ENCODE assay signal across 23 cellular contexts in the genomic region with DNA sequence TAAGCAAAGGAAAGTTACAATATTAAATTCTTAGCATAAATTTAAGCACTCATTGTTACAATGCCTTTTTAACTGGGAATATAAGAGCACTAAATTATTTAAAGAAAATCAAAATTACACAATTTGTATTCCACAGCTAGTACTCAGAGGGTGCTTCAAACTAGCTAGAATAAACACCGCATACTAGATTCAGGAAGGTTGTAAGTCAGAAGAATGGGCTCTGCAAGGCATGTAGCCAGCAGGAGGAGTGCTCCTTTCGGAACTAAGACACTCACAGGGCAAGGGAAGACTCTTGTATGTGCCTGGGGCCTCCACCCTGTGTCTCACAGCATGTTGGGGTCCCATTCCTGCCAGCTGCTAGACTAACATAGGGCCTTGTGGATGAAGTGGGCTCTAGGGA.
"Had no signal": no experiment of that assay in that cellular context is flagged by ENCODE, and none has a peak within 500 bp of the region (broad histone marks: within the 10 kb centered on the region; RNA-seq: fewer than 3 reads in every experiment).

No MANE protein-coding gene starts in this region.

- H3K27me3 Mint-ChIP-seq: dendritic cell treated with granulocyte-macrophage colony-stimulating factor and Interleukin-4, amounts not matched to agents 40 ng/mL and 50 ng/mL, for 4 days; effector memory CD8-positive, alpha-beta T cell had no signal

- H3K4me1 ChIP-seq: colonic mucosa, esophagus muscularis mucosa, foreskin keratinocyte, gastroesophageal sphincter, heart left ventricle had no signal

- H3K79me2 ChIP-seq: hepatocyte had no signal

- H3K36me3 Mint-ChIP-seq: immature natural killer cell, mesothelial cell of epicardium had no signal

- ATAC-seq: effector memory CD8-positive, alpha-beta T cell; foreskin keratinocyte; gastroesophageal sphincter; heart left ventricle; left colon; left lobe of liver; left ventricle myocardium superior; mucosa of descending colon had no signal

- H3K9me3 Mint-ChIP-seq: dendritic cell treated with granulocyte-macrophage colony-stimulating factor and Interleukin-4, amounts not matched to agents 40 ng/mL and 50 ng/mL, for 4 days; effector memory CD8-positive, alpha-beta T cell; mesothelial cell of epicardium had no signal

- H3K27ac Mint-ChIP-seq: dendritic cell treated with granulocyte-macrophage colony-stimulating factor and Interleukin-4, amounts not matched to agents 40 ng/mL and 50 ng/mL, for 4 days; effector memory CD8-positive, alpha-beta T cell; immature natural killer cell; mesothelial cell of epicardium had no signal

- DNase-seq: cerebellar nuclear complex; colonic mucosa; cortex of kidney; effector CD8-positive, alpha-beta T cell; effector memory CD8-positive, alpha-beta T cell; foreskin keratinocyte; heart left ventricle; hypothalamus; immature natural killer cell; islet precursor cell; kidney; kidney glomerular epithelial cell; left colon; left ventricle myocardium superior; mesenchymal stem cell; mucosa of descending colon had no signal

- H2AFZ ChIP-seq: hepatocyte had no signal

- H3K36me3 ChIP-seq: colonic mucosa, esophagus muscularis mucosa, gastroesophageal sphincter, heart left ventricle had no signal

- H3K27ac ChIP-seq: colonic mucosa, esophagus muscularis mucosa, foreskin keratinocyte, gastroesophageal sphincter, heart left ventricle, hepatocyte had no signal

- H3K4me1 Mint-ChIP-seq: immature natural killer cell, mesothelial cell of epicardium had no signal

- H3K4me2 ChIP-seq: hepatocyte had no signal

- H3K27me3 ChIP-seq: colonic mucosa, esophagus muscularis mucosa, foreskin keratinocyte, gastroesophageal sphincter, heart left ventricle, hepatocyte had no signal

- H3K4me3 ChIP-seq: colonic mucosa, esophagus muscularis mucosa, gastroesophageal sphincter, heart left ventricle, hepatocyte, lung, mucosa of descending colon had no signal

- H3K9me3 ChIP-seq: colonic mucosa, esophagus muscularis mucosa, gastroesophageal sphincter, heart left ventricle, mucosa of descending colon had no signal

- H3K4me3 Mint-ChIP-seq: dendritic cell treated with granulocyte-macrophage colony-stimulating factor and Interleukin-4, amounts not matched to agents 40 ng/mL and 50 ng/mL, for 4 days; effector memory CD8-positive, alpha-beta T cell; immature natural killer cell; mesothelial cell of epicardium had no signal
